In the genomic region with DNA sequence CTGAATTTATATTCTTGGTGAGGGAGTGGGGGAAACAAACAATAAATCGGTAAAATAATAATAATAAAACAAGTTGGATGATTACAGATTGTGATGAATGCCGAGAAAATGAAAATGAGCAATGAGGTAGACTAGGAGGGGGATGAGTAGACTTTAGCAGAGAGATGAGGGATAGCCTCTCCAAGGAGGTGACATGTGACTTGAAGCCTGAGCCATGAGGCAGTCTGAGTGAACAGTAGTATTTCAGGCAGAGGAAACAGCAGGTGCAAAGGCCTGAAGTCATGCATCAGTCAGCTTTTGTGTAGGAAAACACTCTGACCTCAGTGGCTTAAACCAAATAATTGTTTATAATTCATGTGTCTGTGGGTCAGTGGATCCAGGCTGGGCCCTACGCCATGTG, we compare ENCODE assay signal across 29 cellular contexts. TPM values are rescaled to one million over a fixed set of nuclear protein-coding genes. Genes with fewer than 3 reads are reported as not detected.
"Had no signal": no experiment of that assay in that cellular context is flagged by ENCODE, and none has a peak within 500 bp of the region (broad histone marks: within the 10 kb centered on the region; RNA-seq: fewer than 3 reads in every experiment).

No MANE protein-coding gene starts in this region.

- ATAC-seq: stimulated activated effector memory CD8-positive, alpha-beta T cell treated with anti-CD3 and anti-CD28 coated beads, Interleukin-12 subunit alpha, Interleukin-12 subunit beta, amount 100 ng/mL, for 72 hours; stimulated activated memory B cell treated with anti-CD40 and anti-IgM and Interleukin-4, amounts not matched to agents 10 μg/mL and 1 μg/mL and 100 μg/mL, for 72 hours; stimulated activated naive B cell treated with anti-CD40 and anti-IgM and Interleukin-4, amounts not matched to agents 10 μg/mL and 1 μg/mL and 100 μg/mL, for 72 hours; stimulated activated naive CD8-positive, alpha-beta T cell treated with anti-CD3 and anti-CD28 coated beads, Interleukin-15, amount 100 ng/mL, for 72 hours; stimulated activated naive CD8-positive, alpha-beta T cell treated with anti-CD3 and anti-CD28 coated beads, Interleukin-15, Interleukin-2, amounts not matched to agents 100 U/mL and 50 U/mL, for 24 hours; upper lobe of right lung had no signal

- H3K4me1 ChIP-seq: upper lobe of right lung, uterus had no signal

- H3K27me3 ChIP-seq: suprapubic skin, testis, thyroid gland, tibial artery, tibial nerve, transverse colon, upper lobe of left lung, upper lobe of right lung, uterus, vagina had no signal

- H3K27ac ChIP-seq: stomach, suprapubic skin, testis, thoracic aorta, thyroid gland, tibial artery, tibial nerve, transverse colon, upper lobe of left lung, upper lobe of right lung, uterus, vagina had no signal

- H3K4me3 ChIP-seq: stomach, suprapubic skin, testis, thoracic aorta, thyroid gland, tibial artery, tibial nerve, transverse colon, upper lobe of left lung, upper lobe of right lung, uterus, vagina had no signal

- DNase-seq: stimulated activated CD4-positive, alpha-beta T cell treated with anti-CD3 and anti-CD28 coated beads, Interleukin-2, amount 100 ng/mL, for 24 hours; stimulated activated CD4-positive, alpha-beta T cell treated with anti-CD3 and anti-CD28 coated beads, Interleukin-2, amount 100 ng/mL, for 48 hours; stimulated activated CD4-positive, alpha-beta T cell treated with anti-CD3 and anti-CD28 coated beads, Interleukin-4, amount 100 ng/mL, for 24 hours; stimulated activated CD4-positive, alpha-beta T cell treated with anti-CD3 and anti-CD28 coated beads, Interleukin-4, amount 100 ng/mL, for 4 hours; stimulated activated CD8-positive, alpha-beta memory T cell treated with anti-CD3 and anti-CD28 coated beads, Interleukin-4, amount 100 ng/mL, for 48 hours; stimulated activated naive B cell treated with anti-CD40 and anti-IgM and Interleukin-4, amounts not matched to agents 10 μg/mL and 1 μg/mL and 100 μg/mL, for 72 hours; stimulated activated naive CD4-positive, alpha-beta T cell; stimulated activated naive CD4-positive, alpha-beta T cell treated with Interleukin-2 at 50 U/mL for 16 hours; stimulated activated naive CD8-positive, alpha-beta T cell treated with anti-CD3 and anti-CD28 coated beads, Interleukin-15, amount 100 ng/mL, for 72 hours; stimulated activated naive CD8-positive, alpha-beta T cell treated with anti-CD3 and anti-CD28 coated beads, Interleukin-15, Interleukin-2, amounts not matched to agents 100 U/mL and 50 U/mL, for 24 hours; stomach; substantia nigra; testis; thyroid gland; tibial artery; transverse colon; trophoblast cell; upper lobe of left lung; upper lobe of right lung; uterus had no signal

- FAIRE-seq: urothelium cell line had no signal

- H3K36me3 ChIP-seq: upper lobe of right lung, uterus had no signal

- H3K9me3 ChIP-seq: testis, thyroid gland had no signal

RNA-seq across cellular contexts. Expression of a gene that starts 29.9 kb away (rescaled TPM):
- total RNA-seq: subcutaneous adipose tissue, suprapubic skin, thoracic aorta, transverse colon, upper lobe of right lung, urinary bladder, uterus, vagina had no signal
